1 cellular context compared by ENCODE assay signal in genomic region chr3:15553749-15554148, GRCh38.
TF ChIP-seq lines count a peak whose summit lies in the region.

No MANE protein-coding gene starts in this region.

TF ChIP-seq in K562, 482 proteins besides CTCF, POLR2A, EP300 and RAD21:
- TF ChIP-seq ESRRA (IDR thresholded peaks at IDR 0.05; ENCODE audit: borderline replicate concordance, low read depth) (peak; percentile 90), L3MBTL2 (IDR thresholded peaks at IDR 0.05) (no peak)
